Comparison of ENCODE assay signal across 8 cellular contexts in genomic region chr7:39624935-39625694, GRCh38. TPM values are rescaled to one million over a fixed set of nuclear protein-coding genes. Genes with fewer than 3 reads are reported as not detected.
DNase-seq lines count a peak whose midpoint lies in the region; ATAC-seq, FAIRE-seq and TF ChIP-seq lines count a peak whose summit lies in the region.

No MANE protein-coding gene starts in this region.

- TF ChIP-seq CTCF in keratinocyte (optimal IDR thresholded peaks at IDR 0.05 in 1 of 3, IDR thresholded peaks at IDR 0.05 in 1 of 3, conservative IDR thresholded peaks at IDR 0.05 in 1 of 3; ENCODE audit: extremely low read depth in 1 of 3, insufficient read depth in 2 of 3, low read length in 3 of 3): no peak

- H3K27ac Mint-ChIP-seq in stimulated activated naive CD8-positive, alpha-beta T cell treated with anti-CD3 and anti-CD28 coated beads, Interleukin-15, Interleukin-2, amounts not matched to agents 100 ng/mL and 50 ng/mL, for 24 hours: peak overlapping the region; percentile 38
- H3K27ac Mint-ChIP-seq in activated naive CD8-positive, alpha-beta T cell treated with anti-CD3 and anti-CD28 coated beads for 36 hours: peak overlapping the region; percentile 13

- H3K36me3 Mint-ChIP-seq in stimulated activated naive CD8-positive, alpha-beta T cell treated with anti-CD3 and anti-CD28 coated beads, Interleukin-15, Interleukin-2, amounts not matched to agents 100 ng/mL and 50 ng/mL, for 24 hours (ENCODE audit: low read depth): peaks cover 19% of the 10 kb centered on the region
- H3K36me3 Mint-ChIP-seq in activated naive CD8-positive, alpha-beta T cell treated with anti-CD3 and anti-CD28 coated beads for 36 hours: peaks cover 24% of the 10 kb centered on the region

- H3K4me1 ChIP-seq in keratinocyte (ENCODE audit: control insufficient read depth, extremely low read depth, insufficient read depth, low read length): peaks cover 42% of the 10 kb centered on the region

- H3K9ac ChIP-seq in keratinocyte (ENCODE audit: control insufficient read depth, extremely low read depth, insufficient read depth, low read length): peak overlapping the region; percentile 95

- no peaks in the 10 kb centered on the region for H3K9me1 ChIP-seq in keratinocyte (ENCODE audit: control insufficient read depth, extremely low read depth, insufficient read depth, low read length)

- peaks cover 70% of the 10 kb centered on the region for H3K79me2 ChIP-seq in keratinocyte (ENCODE audit: control insufficient read depth, insufficient read depth, low read length)

- peak overlapping the region; percentile 87 to 97 (median 92) for H3K4me3 ChIP-seq in keratinocyte (ENCODE audit: control insufficient read depth in 2 of 3, extremely low read depth in 1 of 3, insufficient read depth in 2 of 3, low read depth in 1 of 3, low read length in 3 of 3)

- H3K4me3 Mint-ChIP-seq in stimulated activated naive CD8-positive, alpha-beta T cell treated with anti-CD3 and anti-CD28 coated beads, Interleukin-15, Interleukin-2, amounts not matched to agents 100 ng/mL and 50 ng/mL, for 24 hours: peak overlapping the region; percentile 93
- H3K4me3 Mint-ChIP-seq in activated naive CD8-positive, alpha-beta T cell treated with anti-CD3 and anti-CD28 coated beads for 36 hours: peak overlapping the region; percentile 97

- no peaks in the 10 kb centered on the region for H3K9me3 ChIP-seq in keratinocyte (ENCODE audit: control insufficient read depth, low read depth, low read length)

- no peaks in the 10 kb centered on the region for H3K9me3 Mint-ChIP-seq in stimulated activated naive CD8-positive, alpha-beta T cell treated with anti-CD3 and anti-CD28 coated beads, Interleukin-15, Interleukin-2, amounts not matched to agents 100 ng/mL and 50 ng/mL, for 24 hours
- H3K9me3 Mint-ChIP-seq in activated naive CD8-positive, alpha-beta T cell treated with anti-CD3 and anti-CD28 coated beads for 36 hours: no peaks in the 10 kb centered on the region

- H3K36me3 ChIP-seq in keratinocyte (ENCODE audit: control insufficient read depth in 2 of 2, extremely low read depth in 1 of 2, insufficient read depth in 2 of 2, low read length in 2 of 2): peaks cover 4 to 9% of the 10 kb centered on the region in 2 experiments

- H3K27me3 ChIP-seq in keratinocyte (ENCODE audit: control insufficient read depth, extremely low read depth, insufficient read depth, low read length): no peaks in the 10 kb centered on the region

- no peak for ATAC-seq in stimulated activated naive CD8-positive, alpha-beta T cell treated with anti-CD3 and anti-CD28 coated beads, Interleukin-15, Interleukin-2, amounts not matched to agents 100 U/mL and 50 U/mL, for 24 hours
- ATAC-seq in GM21717 (IDR thresholded peaks at IDR 0.05; ENCODE audit: unreplicated experiment) (no peak), HG03108 (IDR thresholded peaks at IDR 0.05; ENCODE audit: unreplicated experiment) (no peak)

- H3K4me1 Mint-ChIP-seq in stimulated activated naive CD8-positive, alpha-beta T cell treated with anti-CD3 and anti-CD28 coated beads, Interleukin-15, Interleukin-2, amounts not matched to agents 100 ng/mL and 50 ng/mL, for 24 hours (ENCODE audit: low read depth): peaks cover 59% of the 10 kb centered on the region
- H3K4me1 Mint-ChIP-seq in activated naive CD8-positive, alpha-beta T cell treated with anti-CD3 and anti-CD28 coated beads for 36 hours: peaks cover 47% of the 10 kb centered on the region

- DNase-seq in stimulated activated naive CD8-positive, alpha-beta T cell treated with anti-CD3 and anti-CD28 coated beads, Interleukin-15, Interleukin-2, amounts not matched to agents 100 U/mL and 50 U/mL, for 24 hours: no peak
- DNase-seq in activated naive CD8-positive, alpha-beta T cell treated with anti-CD3 and anti-CD28 coated beads for 36 hours: no peak
- DNase-seq in keratinocyte (ENCODE audit: low read depth, low spot score): no peak
- DNase-seq in NCI-H1436 (lab: John Stamatoyannopoulos, UW): no peak
- no peak for DNase-seq in NCI-H1694 treated with DMSO at 0.1 percent for 48 hours (lab: John Stamatoyannopoulos, UW)

- dilution Hi-C loops in keratinocyte (cut with MboI; ENCODE audit: extremely low pct_ligation_motif_present, low sequenced_read_pairs): no loop called here

- peak overlapping the region; percentile 92 for H3K27ac ChIP-seq in keratinocyte (ENCODE audit: control insufficient read depth, insufficient read depth, low read length)

- no peak overlapping the region for H2AFZ ChIP-seq in keratinocyte (ENCODE audit: control insufficient read depth, low read length)

- no peaks in the 10 kb centered on the region for H3K27me3 Mint-ChIP-seq in stimulated activated naive CD8-positive, alpha-beta T cell treated with anti-CD3 and anti-CD28 coated beads, Interleukin-15, Interleukin-2, amounts not matched to agents 100 ng/mL and 50 ng/mL, for 24 hours
- H3K27me3 Mint-ChIP-seq in activated naive CD8-positive, alpha-beta T cell treated with anti-CD3 and anti-CD28 coated beads for 36 hours: no peaks in the 10 kb centered on the region

- no peaks in the 10 kb centered on the region for H4K20me1 ChIP-seq in keratinocyte (ENCODE audit: control insufficient read depth, extremely low read depth, insufficient read depth, low read length)

- peak overlapping the region; percentile 73 for H3K4me2 ChIP-seq in keratinocyte (ENCODE audit: control insufficient read depth, extremely low read depth, insufficient read depth, low read depth, low read length)

- FAIRE-seq in keratinocyte (lab: Jason Lieb, UNC): peak; percentile 23

RNA-seq across cellular contexts. Expression of gene RALA, which starts 1.7 kb away (rescaled TPM):
- total RNA-seq in activated naive CD8-positive, alpha-beta T cell treated with anti-CD3 and anti-CD28 coated beads for 36 hours: 10 to 100 TPM; 38.0 to 40.6 TPM
- polyA plus RNA-seq in keratinocyte: 40.5 to 64.6 TPM (median 44.2 TPM) in 3 replicates
- 143 TPM for polyA plus RNA-seq in keratinocyte (2011; ENCODE audit: low read depth)
- polyA plus RNA-seq in keratinocyte (2011; cell fraction: cytosol; rRNA removed): 44.0 and 74.3 TPM in 2 replicates
- 30.9 and 38.6 TPM in 2 replicates for polyA plus RNA-seq in keratinocyte (2011; cell fraction: nucleus; rRNA removed)
- polyA plus RNA-seq in keratinocyte (2012; ENCODE audit: low replicate concordance): 37.1 and 66.7 TPM in 2 replicates
- polyA minus RNA-seq in keratinocyte: 30.9 to 60.7 TPM (median 30.9 TPM) in 3 replicates
- 71.0 TPM for polyA minus RNA-seq in keratinocyte (2011; cell fraction: cytosol; rRNA and poly(A)+ RNA removed)
- 30.6 and 42.5 TPM in 2 replicates for polyA minus RNA-seq in keratinocyte (2011; cell fraction: nucleus; rRNA and poly(A)+ RNA removed)

RNA-seq across cellular contexts. Expression of gene YAE1, which starts 58.9 kb away (rescaled TPM):
- total RNA-seq in activated naive CD8-positive, alpha-beta T cell treated with anti-CD3 and anti-CD28 coated beads for 36 hours: 10 to 100 TPM; 11.2 to 12.5 TPM
- 21.7 to 43.7 TPM (median 23.0 TPM) in 3 replicates for polyA plus RNA-seq in keratinocyte
- polyA plus RNA-seq in keratinocyte (2011; ENCODE audit: low read depth): 12.4 TPM
- 19.5 and 35.7 TPM in 2 replicates for polyA plus RNA-seq in keratinocyte (2011; cell fraction: cytosol; rRNA removed)
- 19.2 and 24.1 TPM in 2 replicates for polyA plus RNA-seq in keratinocyte (2011; cell fraction: nucleus; rRNA removed)
- 12.8 and 20.3 TPM in 2 replicates for polyA plus RNA-seq in keratinocyte (2012; ENCODE audit: low replicate concordance)
- 2.2 to 15.9 TPM (median 4.4 TPM) in 3 replicates for polyA minus RNA-seq in keratinocyte
- polyA minus RNA-seq in keratinocyte (2011; cell fraction: cytosol; rRNA and poly(A)+ RNA removed): 15.5 TPM
- polyA minus RNA-seq in keratinocyte (2011; cell fraction: nucleus; rRNA and poly(A)+ RNA removed): 9.0 and 15.5 TPM in 2 replicates
